ENCODE assay signal across 24 cellular contexts in the genomic region with DNA sequence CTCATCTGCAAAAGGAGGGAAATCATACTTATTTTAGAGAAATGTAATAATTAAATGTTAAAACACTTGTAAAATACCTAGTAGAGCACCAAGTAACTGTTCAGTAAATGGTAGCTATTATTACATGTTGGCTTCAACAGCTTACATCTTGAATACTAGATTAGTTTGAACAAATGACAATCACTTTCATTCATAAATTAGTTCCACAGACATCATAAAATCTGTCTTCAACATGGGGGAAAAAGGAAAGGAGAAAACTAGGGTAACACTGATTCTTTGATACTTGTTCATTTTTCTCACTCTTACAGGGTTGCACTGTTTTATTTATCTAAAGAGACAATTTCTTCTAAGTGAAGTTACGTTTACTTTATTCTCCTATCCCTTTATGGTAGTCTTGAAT.
"Had no signal": no experiment of that assay in that cellular context is flagged by ENCODE, and none has a peak within 500 bp of the region (broad histone marks: within the 10 kb centered on the region; RNA-seq: fewer than 3 reads in every experiment).

No MANE protein-coding gene starts in this region.

- H3K27ac ChIP-seq: gastrocnemius medialis, neural progenitor cell, parathyroid adenoma, right lobe of liver, thoracic aorta, transverse colon, upper lobe of right lung, uterus had no signal

- H3K27me3 Mint-ChIP-seq: effector memory CD8-positive, alpha-beta T cell; memory B cell; naive B cell; natural killer cell treated with Interleukin-12 subunit alpha and Interleukin-12 subunit beta and Interleukin-15 and Interleukin-18, amount 100 ng/mL, for 72 hours; progenitor cell of endocrine pancreas; stimulated activated naive B cell treated with anti-CD40 and anti-IgM and Interleukin-4, amounts not matched to agents 10 μg/mL and 1 μg/mL and 100 μg/mL, for 72 hours; stimulated activated naive CD8-positive, alpha-beta T cell treated with anti-CD3 and anti-CD28 coated beads, Interleukin-15, Interleukin-2, amounts not matched to agents 100 ng/mL and 50 ng/mL, for 24 hours had no signal

- H3K9me3 ChIP-seq: gastrocnemius medialis, mucosa of descending colon, right lobe of liver, thoracic aorta, transverse colon, upper lobe of right lung, uterus had no signal

- H3K27me3 ChIP-seq: gastrocnemius medialis, neural progenitor cell, right lobe of liver, transverse colon, upper lobe of right lung, uterus had no signal

- H3K4me1 ChIP-seq: transverse colon, uterus had no signal

- H3K4me3 ChIP-seq: gastrocnemius medialis, lung, mucosa of descending colon, neural progenitor cell, right lobe of liver, thoracic aorta, transverse colon, upper lobe of right lung, uterus had no signal

- H3K9me3 Mint-ChIP-seq: effector memory CD8-positive, alpha-beta T cell; memory B cell; naive B cell; natural killer cell treated with Interleukin-12 subunit alpha and Interleukin-12 subunit beta and Interleukin-15 and Interleukin-18, amount 100 ng/mL, for 72 hours; neural progenitor cell; stimulated activated naive B cell treated with anti-CD40 and anti-IgM and Interleukin-4, amounts not matched to agents 10 μg/mL and 1 μg/mL and 100 μg/mL, for 72 hours; stimulated activated naive CD8-positive, alpha-beta T cell treated with anti-CD3 and anti-CD28 coated beads, Interleukin-15, Interleukin-2, amounts not matched to agents 100 ng/mL and 50 ng/mL, for 24 hours had no signal

- H3K36me3 Mint-ChIP-seq: naive B cell; natural killer cell treated with Interleukin-12 subunit alpha and Interleukin-12 subunit beta and Interleukin-15 and Interleukin-18, amount 100 ng/mL, for 72 hours; neural progenitor cell had no signal

- H3K27ac Mint-ChIP-seq: effector memory CD8-positive, alpha-beta T cell; memory B cell; naive B cell; natural killer cell treated with Interleukin-12 subunit alpha and Interleukin-12 subunit beta and Interleukin-15 and Interleukin-18, amount 100 ng/mL, for 72 hours; neural progenitor cell; progenitor cell of endocrine pancreas; stimulated activated naive B cell treated with anti-CD40 and anti-IgM and Interleukin-4, amounts not matched to agents 10 μg/mL and 1 μg/mL and 100 μg/mL, for 72 hours; stimulated activated naive CD8-positive, alpha-beta T cell treated with anti-CD3 and anti-CD28 coated beads, Interleukin-15, Interleukin-2, amounts not matched to agents 100 ng/mL and 50 ng/mL, for 24 hours had no signal

- H3K4me2 ChIP-seq: neural progenitor cell had no signal

- H3K4me3 Mint-ChIP-seq: effector memory CD8-positive, alpha-beta T cell; memory B cell; natural killer cell treated with Interleukin-12 subunit alpha and Interleukin-12 subunit beta and Interleukin-15 and Interleukin-18, amount 100 ng/mL, for 72 hours; neural progenitor cell; stimulated activated naive B cell treated with anti-CD40 and anti-IgM and Interleukin-4, amounts not matched to agents 10 μg/mL and 1 μg/mL and 100 μg/mL, for 72 hours; stimulated activated naive CD8-positive, alpha-beta T cell treated with anti-CD3 and anti-CD28 coated beads, Interleukin-15, Interleukin-2, amounts not matched to agents 100 ng/mL and 50 ng/mL, for 24 hours had no signal

- H3K36me3 ChIP-seq: gastrocnemius medialis, neural progenitor cell, right lobe of liver, thoracic aorta, transverse colon, upper lobe of right lung, uterus had no signal

- ATAC-seq: effector memory CD8-positive, alpha-beta T cell; gastrocnemius medialis; left lobe of liver; mucosa of descending colon; natural killer cell treated with Interleukin-12 subunit alpha and Interleukin-12 subunit beta and Interleukin-15 and Interleukin-18, amount 100 ng/mL, for 72 hours; right lobe of liver; stimulated activated naive B cell treated with anti-CD40 and anti-IgM and Interleukin-4, amounts not matched to agents 10 μg/mL and 1 μg/mL and 100 μg/mL, for 72 hours; upper lobe of right lung had no signal

- H3K9ac ChIP-seq: neural progenitor cell, parathyroid adenoma had no signal

- DNase-seq: cortex of kidney; effector memory CD8-positive, alpha-beta T cell; gastrocnemius medialis; head of caudate nucleus; kidney; mucosa of descending colon; naive B cell; right lobe of liver; small intestine; stimulated activated CD4-positive, alpha-beta T cell treated with anti-CD3 and anti-CD28 coated beads, Interleukin-15, amount 100 ng/mL, for 24 hours; stimulated activated CD4-positive, alpha-beta T cell treated with anti-CD3 and anti-CD28 coated beads, Interleukin-2, amount 100 ng/mL, for 48 hours; stimulated activated naive B cell treated with anti-CD40 and anti-IgM and Interleukin-4, amounts not matched to agents 10 μg/mL and 1 μg/mL and 100 μg/mL, for 72 hours; transverse colon; upper lobe of right lung; uterus had no signal

- H2AFZ ChIP-seq: neural progenitor cell, parathyroid adenoma had no signal
